ENCODE assay signal across 9 cellular contexts in the genomic region with DNA sequence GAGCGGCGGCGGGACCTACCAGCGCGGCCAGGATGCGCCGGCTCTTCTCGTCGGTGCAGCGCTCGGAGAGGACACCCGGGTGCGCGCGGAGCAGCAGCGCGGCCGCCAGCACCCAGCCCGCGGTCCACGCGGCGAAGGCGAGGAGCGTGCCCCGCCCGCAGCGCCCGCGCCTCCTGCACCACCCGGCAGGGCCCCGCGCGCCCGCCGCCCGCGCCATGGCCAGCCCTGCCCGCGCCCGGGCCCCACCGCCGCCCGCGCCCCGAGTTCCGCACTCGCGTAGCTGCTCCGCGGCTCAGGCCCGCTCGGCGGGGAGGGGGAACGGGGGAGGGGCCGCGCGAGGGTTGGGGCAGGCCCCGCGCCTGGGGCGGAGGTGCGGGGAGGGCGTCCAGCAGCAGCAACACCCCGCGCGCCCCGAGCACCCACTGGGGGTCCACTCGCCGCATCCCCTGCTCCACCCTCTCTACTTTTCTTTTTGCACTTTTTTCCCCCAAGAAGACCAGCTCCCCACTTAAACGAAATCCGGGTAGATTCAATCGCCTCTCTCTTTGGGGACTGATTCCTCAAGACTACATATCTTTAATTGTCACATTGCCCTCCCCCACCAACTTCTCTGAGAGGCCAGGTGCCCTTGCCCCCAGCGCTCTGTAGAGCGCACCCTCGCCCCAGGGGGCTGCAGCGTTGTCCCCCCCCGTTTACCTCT. TPM values are rescaled to one million over a fixed set of nuclear protein-coding genes. Genes with fewer than 3 reads are reported as not detected.
DNase-seq lines count a peak whose midpoint lies in the region; ATAC-seq, FAIRE-seq and TF ChIP-seq lines count a peak whose summit lies in the region.
"Had no signal": no experiment of that assay in that cellular context is flagged by ENCODE, and none has a peak within 500 bp of the region (broad histone marks: within the 10 kb centered on the region; RNA-seq: fewer than 3 reads in every experiment).

Gene DIPK1C, minus strand, starts transcription at position 266 of the 700 bp plus-strand sequence. Its CDS starts 49 bp downstream, at position 217.

- WGBS in A549 (ENCODE audit: missing lambda C conversion rate) = 13% methylated on average over 12 of the region's 77 CpGs
- WGBS in esophagus, 2 donors = 1 to 3% methylated on average over 51 to 77 of the region's 77 CpGs

- H3K36me3 ChIP-seq in MG63 (no peaks in the 10 kb centered on the region), esophagus (ENCODE audit: control insufficient read depth in 2 of 2, insufficient read depth in 2 of 2, low read length in 1 of 2) (no peaks in the 10 kb centered on the region)

- no peak for TF ChIP-seq POLR2A in A549 (IDR thresholded peaks at IDR 0.05; ENCODE audit: low read length)

- CTCF ChIA-PET in A549 (lab: Yijun Ruan, JAX) = no interaction called here

- peak within 1 kb of the TSS; percentile 46 to 85 (median 76) for H3K4me3 Mint-ChIP-seq in naive B cell

- FAIRE-seq in A549 (lab: Jason Lieb, UNC) = no peak

- peaks cover 29% of the 10 kb centered on the region for H3K27me3 ChIP-seq in MG63
- H3K27me3 ChIP-seq in esophagus (ENCODE audit: control insufficient read depth in 1 of 2, insufficient read depth in 2 of 2, low read length in 2 of 2) = peaks cover 0 to 17% of the 10 kb centered on the region in 2 donors

- H3K36me3 Mint-ChIP-seq in naive B cell = peaks cover 0 to 10% of the 10 kb centered on the region in 2 donors

- H3K4me1 Mint-ChIP-seq in naive B cell = peaks cover 8 to 16% (median 12%) of the 10 kb centered on the region in 3 donors

- TF ChIP-seq CTCF in A549 (IDR thresholded peaks at IDR 0.05) = no peak

- peak within 1 kb of the TSS; percentile 76 for H3K4me2 ChIP-seq in A549

- no peak within 1 kb of the TSS for H3K27ac ChIP-seq in A549
- H3K27ac ChIP-seq in esophagus (ENCODE audit: low read depth in 2 of 2, low read length in 1 of 2) = no peak within 1 kb of the TSS
- H3K27ac ChIP-seq: epithelial cell of prostate had no signal

- POLR2A ChIA-PET in A549 (lab: Yijun Ruan, JAX) = no interaction called here

- TF ChIP-seq RAD21 in A549 (conservative IDR thresholded peaks at IDR 0.05 in 1 of 2, IDR thresholded peaks at IDR 0.05 in 1 of 2) = no peak

- no peak within 1 kb of the TSS for H3K27ac Mint-ChIP-seq in naive B cell

- DNase-seq in A549 (ENCODE audit: low read depth in 1 of 2, low spot score in 1 of 2) = peak in 1 of 2 experiments; percentile 7
- DNase-seq in MG63 = no peak
- DNase-seq in naive B cell = no peak
- no peak for DNase-seq in GOT3 (lab: John Stamatoyannopoulos, UW)
- DNase-seq in NCI-H2107 treated with DMSO at 0.1 percent for 48 hours (lab: John Stamatoyannopoulos, UW; ENCODE audit: unreplicated experiment) = no peak

- 0 out of 3 replicates have a peak, but pooled peaks cover 4% of the 10 kb centered on the region for H3K4me1 ChIP-seq in A549
- peaks cover 4 to 8% of the 10 kb centered on the region in 2 donors for H3K4me1 ChIP-seq in esophagus (ENCODE audit: control insufficient read depth in 2 of 2, insufficient read depth in 2 of 2, low read length in 1 of 2)

- ATAC-seq in A549 (peak; percentile 41 to 51; a peak in 3 of 6 replicates), naive B cell (ENCODE audit: low read depth in 2 of 2) (peak in 1 of 2 donors; percentile 16), HG02571 (IDR thresholded peaks at IDR 0.05; ENCODE audit: unreplicated experiment) (no peak), GM21619 (IDR thresholded peaks at IDR 0.05; ENCODE audit: unreplicated experiment) (no peak)

- H3K9me3 ChIP-seq in A549 = no peaks in the 10 kb centered on the region
- no peaks in the 10 kb centered on the region for H3K9me3 ChIP-seq in MG63
- H3K9me3 ChIP-seq in esophagus (ENCODE audit: control insufficient read depth in 2 of 2, insufficient read depth in 1 of 2, low read depth in 1 of 2, low read length in 1 of 2) = no peaks in the 10 kb centered on the region

- H3K27me3 Mint-ChIP-seq in naive B cell = peaks cover 53 to 61% (median 56%) of the 10 kb centered on the region in 3 donors

- TF ChIP-seq EP300 in A549 (IDR thresholded peaks at IDR 0.05) = no peak

- H3K4me3 ChIP-seq in A549 (peak within 1 kb of the TSS; percentile 37), MG63 (peak within 1 kb of the TSS; percentile 25; the same call in 1 of the 2 replicates), esophagus (ENCODE audit: low read depth in 1 of 2, low read length in 2 of 2) (peak within 1 kb of the TSS; percentile 17 to 36)

- peaks cover 0 to 1% (median 0%) of the 10 kb centered on the region in 7 donors for H3K9me3 Mint-ChIP-seq in naive B cell

TF ChIP-seq in A549, 52 proteins besides CTCF, POLR2A, EP300 and RAD21:
- TF ChIP-seq CBX2 (IDR thresholded peaks at IDR 0.05; ENCODE audit: borderline replicate concordance, low read depth) (no peak), HMGXB4 (CRISPR knock-in tag; IDR thresholded peaks at IDR 0.05; ENCODE audit: borderline replicate concordance) (no peak)

RNA-seq across cellular contexts. Expression of gene DIPK1C, which starts in this region (rescaled TPM):
- polyA plus RNA-seq in A549 (2011; rRNA removed) (not detected in 2 replicates), A549 (2017; fragmentation: RNase III; extraction: RNeasy Plus Mini Kit Qiagen cat#74134 plus additional on column Dnase treatment) (not detected in 3 replicates), esophagus (under 1 TPM in 1 of 2 donors, not detected in 1; 0.02 TPM), naive B cell (ENCODE audit: low read depth in 6 of 6) (not detected)
- polyA plus RNA-seq in A549 (2012; cell fraction: cytosol; rRNA removed) = not detected in 2 replicates
- polyA plus RNA-seq in A549 (2012; cell fraction: nucleus; rRNA removed) = not detected in 2 replicates
- not detected in 2 replicates for polyA minus RNA-seq in A549 (2011; rRNA and poly(A)+ RNA removed)
- 0.30 TPM in 1 of 2 replicates, not detected in the other for total RNA-seq in MG63 (2014; rRNA removed; shearing (Covaris generic); ENCODE audit: low replicate concordance)

Comparison
In these comparisons a context has a peak if more than half of its experiments do, and no peak if none do; other contexts are left out.
1. Peak in ATAC-seq, H3K4me3 ChIP-seq and H3K4me2 ChIP-seq in A549; RNA of the gene not detected or under 1 TPM.